In the genomic region with DNA sequence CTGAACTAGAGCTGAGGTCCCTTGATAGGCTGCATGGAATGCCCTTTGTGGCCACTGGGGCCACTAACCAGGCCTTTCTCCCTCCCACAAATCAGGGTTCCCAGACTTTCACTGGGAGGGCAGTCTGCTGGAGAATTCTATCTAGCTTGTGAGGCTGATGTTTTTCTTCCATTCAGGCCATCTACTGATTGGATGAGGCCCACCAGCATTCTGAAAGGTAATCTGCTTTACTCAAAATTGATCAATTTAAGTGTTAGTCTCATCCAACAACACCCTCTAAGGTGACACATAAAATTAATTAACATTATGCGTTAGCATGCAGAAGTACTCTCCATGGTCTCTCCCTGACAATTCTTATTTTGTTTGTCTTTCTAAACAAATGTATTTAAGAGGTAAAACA, we compare ENCODE assay signal across 1 cellular context.
TF ChIP-seq lines count a peak whose summit lies in the region.

No MANE protein-coding gene starts in this region.

TF ChIP-seq in HCT116, 20 proteins besides CTCF, POLR2A, EP300 and RAD21 (continued from another document):
- TF ChIP-seq REST (IDR thresholded peaks at IDR 0.05; ENCODE audit: low read depth): no peak
- no peak for TF ChIP-seq CEBPB (IDR thresholded peaks at IDR 0.05; ENCODE audit: low read depth)
- TF ChIP-seq SP1 (IDR thresholded peaks at IDR 0.05; ENCODE audit: low read depth): no peak
- TF ChIP-seq, protein P1, sequence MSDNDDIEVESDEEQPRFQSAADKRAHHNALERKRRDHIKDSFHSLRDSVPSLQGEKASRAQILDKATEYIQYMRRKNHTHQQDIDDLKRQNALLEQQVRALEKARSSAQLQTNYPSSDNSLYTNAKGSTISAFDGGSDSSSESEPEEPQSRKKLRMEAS (IDR thresholded peaks at IDR 0.05): no peak
- no peak for TF ChIP-seq YY1 (IDR thresholded peaks at IDR 0.05; ENCODE audit: extremely low read depth, insufficient replicate concordance, low read depth, low read length)
- TF ChIP-seq SIN3A (IDR thresholded peaks at IDR 0.05; ENCODE audit: low read depth): no peak
- TF ChIP-seq, protein P2, sequence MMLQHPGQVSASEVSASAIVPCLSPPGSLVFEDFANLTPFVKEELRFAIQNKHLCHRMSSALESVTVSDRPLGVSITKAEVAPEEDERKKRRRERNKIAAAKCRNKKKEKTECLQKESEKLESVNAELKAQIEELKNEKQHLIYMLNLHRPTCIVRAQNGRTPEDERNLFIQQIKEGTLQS (IDR thresholded peaks at IDR 0.05): no peak
